Comparison of ENCODE assay signal across 1 cellular context in genomic region chr21:37208056-37208705, GRCh38.
TF ChIP-seq lines count a peak whose summit lies in the region.

No MANE protein-coding gene starts in this region.

TF ChIP-seq in WTC11, 78 proteins besides CTCF, POLR2A, EP300 and RAD21 (continued from another document):
- TF ChIP-seq, protein P1, sequence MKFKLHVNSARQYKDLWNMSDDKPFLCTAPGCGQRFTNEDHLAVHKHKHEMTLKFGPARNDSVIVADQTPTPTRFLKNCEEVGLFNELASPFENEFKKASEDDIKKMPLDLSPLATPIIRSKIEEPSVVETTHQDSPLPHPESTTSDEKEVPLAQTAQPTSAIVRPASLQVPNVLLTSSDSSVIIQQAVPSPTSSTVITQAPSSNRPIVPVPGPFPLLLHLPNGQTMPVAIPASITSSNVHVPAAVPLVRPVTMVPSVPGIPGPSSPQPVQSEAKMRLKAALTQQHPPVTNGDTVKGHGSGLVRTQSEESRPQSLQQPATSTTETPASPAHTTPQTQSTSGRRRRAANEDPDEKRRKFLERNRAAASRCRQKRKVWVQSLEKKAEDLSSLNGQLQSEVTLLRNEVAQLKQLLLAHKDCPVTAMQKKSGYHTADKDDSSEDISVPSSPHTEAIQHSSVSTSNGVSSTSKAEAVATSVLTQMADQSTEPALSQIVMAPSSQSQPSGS (CRISPR knock-in tag; IDR thresholded peaks at IDR 0.05; ENCODE audit: borderline replicate concordance, low read depth), result no peak
- TF ChIP-seq CBFB (CRISPR knock-in tag; IDR thresholded peaks at IDR 0.05; ENCODE audit: low read depth), result no peak
- TF ChIP-seq ZNF416 (CRISPR knock-in tag; IDR thresholded peaks at IDR 0.05), result no peak
- TF ChIP-seq HMGA2 (CRISPR knock-in tag; IDR thresholded peaks at IDR 0.05), result no peak
- no peak for TF ChIP-seq SP1 (CRISPR knock-in tag; conservative IDR thresholded peaks at IDR 0.05)
- TF ChIP-seq, protein P2, sequence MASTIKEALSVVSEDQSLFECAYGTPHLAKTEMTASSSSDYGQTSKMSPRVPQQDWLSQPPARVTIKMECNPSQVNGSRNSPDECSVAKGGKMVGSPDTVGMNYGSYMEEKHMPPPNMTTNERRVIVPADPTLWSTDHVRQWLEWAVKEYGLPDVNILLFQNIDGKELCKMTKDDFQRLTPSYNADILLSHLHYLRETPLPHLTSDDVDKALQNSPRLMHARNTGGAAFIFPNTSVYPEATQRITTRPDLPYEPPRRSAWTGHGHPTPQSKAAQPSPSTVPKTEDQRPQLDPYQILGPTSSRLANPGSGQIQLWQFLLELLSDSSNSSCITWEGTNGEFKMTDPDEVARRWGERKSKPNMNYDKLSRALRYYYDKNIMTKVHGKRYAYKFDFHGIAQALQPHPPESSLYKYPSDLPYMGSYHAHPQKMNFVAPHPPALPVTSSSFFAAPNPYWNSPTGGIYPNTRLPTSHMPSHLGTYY (CRISPR knock-in tag; IDR thresholded peaks at IDR 0.05), result no peak
- no peak for TF ChIP-seq NFATC4 (CRISPR knock-in tag; IDR thresholded peaks at IDR 0.05)
- TF ChIP-seq MYBL2 (CRISPR knock-in tag; IDR thresholded peaks at IDR 0.05), result no peak
- TF ChIP-seq, protein P3, sequence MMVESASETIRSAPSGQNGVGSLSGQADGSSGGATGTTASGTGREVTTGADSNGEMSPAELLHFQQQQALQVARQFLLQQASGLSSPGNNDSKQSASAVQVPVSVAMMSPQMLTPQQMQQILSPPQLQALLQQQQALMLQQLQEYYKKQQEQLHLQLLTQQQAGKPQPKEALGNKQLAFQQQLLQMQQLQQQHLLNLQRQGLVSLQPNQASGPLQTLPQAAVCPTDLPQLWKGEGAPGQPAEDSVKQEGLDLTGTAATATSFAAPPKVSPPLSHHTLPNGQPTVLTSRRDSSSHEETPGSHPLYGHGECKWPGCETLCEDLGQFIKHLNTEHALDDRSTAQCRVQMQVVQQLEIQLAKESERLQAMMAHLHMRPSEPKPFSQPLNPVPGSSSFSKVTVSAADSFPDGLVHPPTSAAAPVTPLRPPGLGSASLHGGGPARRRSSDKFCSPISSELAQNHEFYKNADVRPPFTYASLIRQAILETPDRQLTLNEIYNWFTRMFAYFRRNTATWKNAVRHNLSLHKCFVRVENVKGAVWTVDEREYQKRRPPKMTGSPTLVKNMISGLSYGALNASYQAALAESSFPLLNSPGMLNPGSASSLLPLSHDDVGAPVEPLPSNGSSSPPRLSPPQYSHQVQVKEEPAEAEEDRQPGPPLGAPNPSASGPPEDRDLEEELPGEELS (CRISPR knock-in tag; IDR thresholded peaks at IDR 0.05), result no peak
- no peak for TF ChIP-seq ZNF396 (CRISPR knock-in tag; IDR thresholded peaks at IDR 0.05; ENCODE audit: borderline replicate concordance)
